In the genomic region with DNA sequence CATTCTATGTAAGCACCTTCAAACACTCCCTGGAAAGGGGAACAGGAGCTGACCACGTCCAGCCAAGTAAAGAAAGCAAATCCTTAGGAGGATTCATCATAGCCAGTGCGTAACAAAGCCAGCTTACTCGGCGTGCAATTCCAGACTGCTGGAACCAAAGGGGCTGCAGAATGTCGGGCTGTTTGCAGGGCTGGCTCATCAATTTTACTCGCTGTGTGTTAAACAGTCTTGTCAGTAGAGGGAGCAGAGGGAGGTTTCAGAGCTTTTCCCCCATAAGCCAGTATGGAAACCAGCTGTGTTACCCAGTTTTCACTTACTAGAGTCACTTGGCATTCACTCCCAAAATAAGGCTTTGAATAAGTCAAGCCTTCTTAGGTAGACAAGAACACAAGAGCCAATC, we compare ENCODE assay signal across 9 cellular contexts.
DNase-seq lines count a peak whose midpoint lies in the region; ATAC-seq and TF ChIP-seq lines count a peak whose summit lies in the region.
"Had no signal": no experiment of that assay in that cellular context is flagged by ENCODE, and none has a peak within 500 bp of the region (broad histone marks: within the 10 kb centered on the region; RNA-seq: fewer than 3 reads in every experiment).

No MANE protein-coding gene starts in this region.

- H3K4me1 Mint-ChIP-seq in activated T-cell treated with anti-CD3 and anti-CD28 coated beads, Interleukin-2, amount 50 U/mL, for 24 hours (ENCODE audit: low read depth) = peaks cover 7% of the 10 kb centered on the region

- 63 to 78% methylated on average over 6 of the region's 6 CpGs for WGBS in transverse colon (ENCODE audit: low coverage in 1 of 2), 2 donors

- no peak for TF ChIP-seq POLR2A in transverse colon (IDR thresholded peaks at IDR 0.05)

- H3K79me2 ChIP-seq in OCI-LY7 (ENCODE audit: insufficient read depth, low read depth, low read length) = no peaks in the 10 kb centered on the region

- H3K9me3 Mint-ChIP-seq in activated T-cell treated with anti-CD3 and anti-CD28 coated beads, Interleukin-2, amount 50 U/mL, for 24 hours = no peaks in the 10 kb centered on the region

- ATAC-seq in Right ventricle myocardium inferior = no peak

- H3K27ac Mint-ChIP-seq in activated T-cell treated with anti-CD3 and anti-CD28 coated beads, Interleukin-2, amount 50 U/mL, for 24 hours = no peak overlapping the region

- POLR2A ChIA-PET in OCI-LY7 (lab: Charles Lee) = no interaction called here

- H3K4me1 ChIP-seq in cardiac muscle cell (ENCODE audit: low read depth) (peaks cover 12% of the 10 kb centered on the region), OCI-LY7 (ENCODE audit: insufficient read depth, low read length, poor library complexity, severe bottlenecking) (no peaks in the 10 kb centered on the region), transverse colon (no peaks in the 10 kb centered on the region), ascending aorta (no peaks in the 10 kb centered on the region)

- no peaks in the 10 kb centered on the region for H4K20me1 ChIP-seq in OCI-LY7 (ENCODE audit: insufficient read depth, low read length)

- intact Hi-C loops in Right ventricle myocardium inferior (cut with DNase I) = no loop called here
- intact Hi-C loops in OCI-LY7 (cut with micrococcal nuclease; ENCODE audit: unreplicated experiment) = loop anchor here (10.0 kb wide), 1 partner anchor 284 kb away; no protein-coding TSS in a partner anchor
- intact Hi-C loops in transverse colon (cut with DNase I; ENCODE audit: low total_unique reads) = no loop called here
- intact Hi-C loops in ascending aorta (cut with DNase I) = no loop called here

- no peaks in the 10 kb centered on the region for H3K27me3 Mint-ChIP-seq in activated T-cell treated with anti-CD3 and anti-CD28 coated beads, Interleukin-2, amount 50 U/mL, for 24 hours

- H3K9me2 ChIP-seq in OCI-LY7 (ENCODE audit: insufficient read depth, low read length) = no peaks in the 10 kb centered on the region

- H3K4me3 ChIP-seq in cardiac muscle cell = no peak overlapping the region
- no peak overlapping the region for H3K4me3 ChIP-seq in OCI-LY7 (ENCODE audit: low read depth, low read length, poor library complexity, severe bottlenecking)
- H3K4me3 ChIP-seq in transverse colon = no peak overlapping the region
- H3K4me3 ChIP-seq in ascending aorta = no peak overlapping the region

- H3K27me3 ChIP-seq in cardiac muscle cell (no peaks in the 10 kb centered on the region), transverse colon (no peaks in the 10 kb centered on the region), ascending aorta (no peaks in the 10 kb centered on the region)

- H3K27ac ChIP-seq in cardiac muscle cell (no peak overlapping the region), OCI-LY7 (ENCODE audit: low read depth, low read length, poor library complexity, severe bottlenecking) (no peak overlapping the region), transverse colon (no peak overlapping the region), ascending aorta (no peak overlapping the region)

- H3K36me3 ChIP-seq in cardiac muscle cell (peaks cover 6% of the 10 kb centered on the region), OCI-LY7 (ENCODE audit: insufficient read depth, low read length) (peaks cover 23% of the 10 kb centered on the region), transverse colon (peaks cover 0 to 11% (median 0%) of the 10 kb centered on the region in 4 donors), ascending aorta (peaks cover 0 to 23% of the 10 kb centered on the region in 2 donors)

- peak; percentile 58 for TF ChIP-seq CTCF in cardiac muscle cell (IDR thresholded peaks at IDR 0.05; ENCODE audit: low read depth, low read length)
- peak; percentile 64 for TF ChIP-seq CTCF in OCI-LY7 (conservative IDR thresholded peaks at IDR 0.05; ENCODE audit: low read length)
- peak in 3 of 5 experiments; percentile 13 to 21 (median 16) for TF ChIP-seq CTCF in transverse colon (IDR thresholded peaks at IDR 0.05)
- TF ChIP-seq CTCF in ascending aorta (IDR thresholded peaks at IDR 0.05) = no peak

- H3K4me2 ChIP-seq in OCI-LY7 (ENCODE audit: low read length) = no peak overlapping the region

- CTCF ChIA-PET in OCI-LY7 (lab: Charles Lee; ENCODE audit: unreplicated experiment) = interaction anchor here (0.7 kb wide), 1 partner anchor 19 kb away, joined by 4 read pairs; no protein-coding TSS in a partner anchor

- TF ChIP-seq EP300 in transverse colon (IDR thresholded peaks at IDR 0.05; ENCODE audit: low read depth) = no peak

- no TSS peak for BruUV-seq in OCI-LY7 (replicated peaks; lab: Mats Ljungman, UMichigan)

- peaks cover 82% of the 10 kb centered on the region for H3K36me3 Mint-ChIP-seq in activated T-cell treated with anti-CD3 and anti-CD28 coated beads, Interleukin-2, amount 50 U/mL, for 24 hours (ENCODE audit: low read depth)

- in situ Hi-C loops in transverse colon (cut with MboI; ENCODE audit: low pct_ligation_motif_present in 1 of 4, low pct_unique_long_range_greater_than_20kb in 1 of 4, low sequenced_read_pairs in 3 of 4) = no loop called here

- no peaks in the 10 kb centered on the region for H3K9me3 ChIP-seq in cardiac muscle cell (ENCODE audit: low read depth)
- no peaks in the 10 kb centered on the region for H3K9me3 ChIP-seq in OCI-LY7 (ENCODE audit: low read length)
- H3K9me3 ChIP-seq in transverse colon = no peaks in the 10 kb centered on the region
- H3K9me3 ChIP-seq in ascending aorta = no peaks in the 10 kb centered on the region

- no peak overlapping the region for H2AFZ ChIP-seq in OCI-LY7 (ENCODE audit: low read length)

- DNase-seq in cardiac muscle cell (ENCODE audit: low read depth in 1 of 2, low spot score in 1 of 2) (peak; percentile 51 to 60), Right ventricle myocardium inferior (ENCODE audit: missing footprints) (no peak), OCI-LY7 (ENCODE audit: low spot score) (peak; percentile 23), fibroblast of the conjunctiva (ENCODE audit: low read depth) (peak; percentile 38), transverse colon (no peak), T-helper 1 cell (no peak), ascending aorta (ENCODE audit: low spot score in 2 of 2) (no peak)
- DNase-seq in activated T-cell treated with anti-CD3 and anti-CD28 coated beads, Interleukin-2, amount 50 U/mL, for 24 hours = no peak
- DNase-seq: right cardiac atrium had no signal

- H3K4me3 Mint-ChIP-seq in activated T-cell treated with anti-CD3 and anti-CD28 coated beads, Interleukin-2, amount 50 U/mL, for 24 hours = no peak overlapping the region

Comparison
In these comparisons a context has a peak if more than half of its experiments do, and no peak if none do; other contexts are left out.
1. DNase-seq: peak in cardiac muscle cell (2 of 2), OCI-LY7 (single experiment) and fibroblast of the conjunctiva (single experiment); none in Right ventricle myocardium inferior (single experiment), transverse colon (single experiment), T-helper 1 cell (0 of 5), activated T-cell treated with anti-CD3 and anti-CD28 coated beads, Interleukin-2, amount 50 U/mL, for 24 hours (single experiment) and ascending aorta (0 of 2).
2. CTCF ChIP-seq: peak in cardiac muscle cell (single experiment), OCI-LY7 (single experiment) and transverse colon (3 of 5); none in ascending aorta (0 of 3).